16 cellular contexts compared by ENCODE assay signal in the genomic region with DNA sequence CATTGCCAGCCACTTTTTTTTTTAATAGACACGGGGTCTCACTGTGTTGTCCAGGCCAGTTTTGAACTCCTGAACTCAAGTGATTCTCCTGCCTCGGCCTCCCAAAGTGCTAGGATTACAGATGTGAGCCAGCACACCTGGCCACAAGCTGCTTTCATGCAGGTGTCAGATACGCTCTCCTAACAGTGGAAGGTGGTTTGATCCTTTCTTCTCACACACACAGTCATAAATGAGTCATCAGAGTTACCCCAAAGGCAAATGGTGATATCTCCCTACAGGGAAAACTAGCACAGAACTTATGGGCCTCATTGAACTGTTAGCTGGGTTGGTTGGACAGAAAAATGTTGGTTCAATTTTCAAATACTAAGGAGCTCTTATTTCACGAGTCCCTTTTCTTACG. TPM values are rescaled to one million over a fixed set of nuclear protein-coding genes. Genes with fewer than 3 reads are reported as not detected.
A peak's percentile ranks its signal among the peaks of the same experiment; 100 is the strongest.
DNase-seq lines count a peak whose midpoint lies in the region; ATAC-seq and TF ChIP-seq lines count a peak whose summit lies in the region.
"Had no signal": no experiment of that assay in that cellular context is flagged by ENCODE, and none has a peak within 500 bp of the region (broad histone marks: within the 10 kb centered on the region; RNA-seq: fewer than 3 reads in every experiment).

No MANE protein-coding gene starts in this region.

- DNase-seq in EL (peak; percentile 20), HT1080 (ENCODE audit: low read depth) (peak; percentile 41), RWPE1 (ENCODE audit: low spot score) (peak; percentile 41), hepatocyte (ENCODE audit: low spot score) (peak; percentile 24), NCI-H524 (lab: John Stamatoyannopoulos, UW) (no peak), left lung (no peak), DMS53 (lab: John Stamatoyannopoulos, UW) (no peak)
- DNase-seq: AML-193, DMS 273 treated with DMSO at 0.1 percent for 48 hours, H7, Karpas-422, NCI-H1105 treated with DMSO at 0.1 percent for 48 hours, NCI-H187, NCI-H345, Right ventricle myocardium superior had no signal

- CTCF ChIA-PET in RWPE1 (lab: Yijun Ruan, JAX), result interaction anchor here (0.6 kb wide), 1 partner anchor 12 kb away, joined by 5 read pairs; no protein-coding TSS in a partner anchor

- intact Hi-C loops in left lung (cut with DNase I), result no loop called here

- no peaks in the 10 kb centered on the region for H3K79me2 ChIP-seq in hepatocyte

- no peak overlapping the region for H3K4me2 ChIP-seq in hepatocyte

- H3K27me3 ChIP-seq in hepatocyte (no peaks in the 10 kb centered on the region), left lung (no peaks in the 10 kb centered on the region)

- POLR2A ChIA-PET in RWPE1 (lab: Yijun Ruan, JAX; ENCODE audit: low non-redundant PET), result no interaction called here

- 90% methylated on average over 4 of the region's 5 CpGs for WGBS in hepatocyte (ENCODE audit: low lambda C conversion rate, missing lambda C conversion rate)

- H3K36me3 ChIP-seq in hepatocyte (replicated peaks; ENCODE audit: insufficient read depth, low read depth), result no peaks in the 10 kb centered on the region
- H3K36me3 ChIP-seq in left lung, result no peaks in the 10 kb centered on the region

- no peaks in the 10 kb centered on the region for H3K9me3 ChIP-seq in hepatocyte (ENCODE audit: low read depth)
- H3K9me3 ChIP-seq in left lung, result no peaks in the 10 kb centered on the region

- H2AFZ ChIP-seq in hepatocyte, result no peak overlapping the region

- H3K27ac ChIP-seq in RWPE1, result no peak overlapping the region
- H3K27ac ChIP-seq in hepatocyte, result no peak overlapping the region
- H3K27ac ChIP-seq in left lung, result no peak overlapping the region
- H3K27ac ChIP-seq: SK-N-MC had no signal

- no peak for ATAC-seq in left lung

- no peaks in the 10 kb centered on the region for H3K9me2 ChIP-seq in hepatocyte (replicated peaks; ENCODE audit: insufficient read depth)

- no peaks in the 10 kb centered on the region for H4K20me1 ChIP-seq in hepatocyte (ENCODE audit: insufficient read depth, poor library complexity, severe bottlenecking)

- TF ChIP-seq CTCF in RWPE1 (conservative IDR thresholded peaks at IDR 0.05; ENCODE audit: low read depth), result no peak
- TF ChIP-seq CTCF in hepatocyte (IDR thresholded peaks at IDR 0.05; ENCODE audit: poor library complexity), result no peak
- TF ChIP-seq CTCF in left lung (IDR thresholded peaks at IDR 0.05), result no peak

- H3K4me3 ChIP-seq in hepatocyte, result no peak overlapping the region
- H3K4me3 ChIP-seq in left lung, result no peak overlapping the region
- H3K4me3 ChIP-seq: SK-N-MC had no signal

- H3K4me1 ChIP-seq in hepatocyte (ENCODE audit: insufficient read depth) (no peaks in the 10 kb centered on the region), left lung (no peaks in the 10 kb centered on the region)

RNA-seq across cellular contexts. Expression of gene UBASH3B, which starts 38.2 kb away (rescaled TPM):
- 99.8 and 175 TPM in 2 replicates for total RNA-seq in HT1080 (2014; rRNA removed; shearing (Covaris generic))
- 51.5 and 55.4 TPM in 2 replicates for polyA plus RNA-seq in HT1080 (2015; cell fraction: cytosol; rRNA removed)
- polyA plus RNA-seq in HT1080 (2015; cell fraction: nucleus; rRNA removed), result 34.2 and 39.1 TPM in 2 replicates
- total RNA-seq in hepatocyte (5.2 and 11.1 TPM in 2 replicates), left lung (10 to 100 TPM; 19.3 to 38.6 TPM)
- 5.1 and 9.1 TPM in 2 replicates for polyA plus RNA-seq in hepatocyte

Comparison
In these comparisons a context has a peak if more than half of its experiments do, and no peak if none do; other contexts are left out.
1. DNase-seq: peak in EL (single experiment), HT1080 (single experiment), RWPE1 (single experiment) and hepatocyte (single experiment); none in NCI-H524 (0 of 2), left lung (0 of 2) and DMS53 (single experiment).